Comparison of ENCODE assay signal across 15 cellular contexts in the genomic region with DNA sequence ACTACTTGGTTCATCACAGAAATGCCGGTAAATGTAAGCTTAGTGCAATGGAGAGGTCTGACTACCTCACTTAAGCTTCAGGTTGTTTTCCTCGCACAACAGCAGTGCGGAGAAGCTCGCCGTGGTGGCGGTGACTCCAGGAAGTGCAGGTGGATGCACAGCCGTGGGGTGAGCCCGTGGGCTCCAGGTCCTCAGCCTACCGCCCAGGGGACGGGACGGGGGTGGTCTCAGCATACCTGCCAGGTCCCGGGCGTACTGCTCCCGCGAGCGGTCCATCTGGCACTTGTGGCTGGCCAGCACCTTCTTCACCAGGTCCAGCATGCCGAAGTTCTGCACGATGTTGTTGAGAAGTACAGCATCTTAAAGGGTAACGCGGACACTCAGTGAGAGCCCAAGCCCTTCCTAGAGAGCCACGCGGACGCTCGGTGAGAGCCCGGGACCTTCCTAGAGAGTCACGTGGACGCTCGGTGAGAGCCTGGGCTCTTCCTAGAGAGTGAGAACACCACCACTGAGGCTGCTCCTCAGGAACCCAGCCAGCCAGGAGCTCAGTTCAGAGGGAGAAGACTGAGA. TPM values are rescaled to one million over a fixed set of nuclear protein-coding genes. Genes with fewer than 3 reads are reported as not detected.
DNase-seq lines count a peak whose midpoint lies in the region; ATAC-seq, FAIRE-seq and TF ChIP-seq lines count a peak whose summit lies in the region.
"Had no signal": no experiment of that assay in that cellular context is flagged by ENCODE, and none has a peak within 500 bp of the region (broad histone marks: within the 10 kb centered on the region; RNA-seq: fewer than 3 reads in every experiment).

No MANE protein-coding gene starts in this region.

- peak; percentile 72 for FAIRE-seq in HTR-8/SVneo (lab: Jason Lieb, UNC)
- FAIRE-seq in kidney (lab: Jason Lieb, UNC), result no peak

- H4K20me1 ChIP-seq in osteoblast (ENCODE audit: insufficient read depth, low read length) (peaks cover 15% of the 10 kb centered on the region), mammary epithelial cell (ENCODE audit: insufficient read depth, low read length) (no peaks in the 10 kb centered on the region)

- H3K9ac ChIP-seq in kidney (ENCODE audit: low read length in 2 of 2) (no peak overlapping the region), mammary epithelial cell (ENCODE audit: insufficient read depth, low read length) (no peak overlapping the region)
- H3K9ac ChIP-seq: BLaER1 treated with 17β-estradiol and CSF1 and Interleukin-3, amounts not matched to agents 10 nM and 100 nM had no signal

- TF ChIP-seq CTCF in RWPE2 (IDR thresholded peaks at IDR 0.05; ENCODE audit: poor library complexity, severe bottlenecking) (no peak), kidney (IDR thresholded peaks at IDR 0.05; ENCODE audit: borderline replicate concordance, extremely low read depth, insufficient read depth) (no peak), osteoblast (IDR thresholded peaks at IDR 0.05; ENCODE audit: extremely low read depth, low read depth, low read length) (no peak), mammary epithelial cell (conservative IDR thresholded peaks at IDR 0.05 in 1 of 2, IDR thresholded peaks at IDR 0.05 in 1 of 2; ENCODE audit: extremely low read depth in 1 of 2, insufficient read depth in 1 of 2, low read depth in 1 of 2, low read length in 2 of 2) (no peak)

- H3K4me3 ChIP-seq in RWPE2 (ENCODE audit: severe bottlenecking) (no peak overlapping the region), kidney (ENCODE audit: low read length in 2 of 2) (no peak overlapping the region), osteoblast (ENCODE audit: insufficient read depth, low read length) (no peak overlapping the region), mammary epithelial cell (replicated peaks in 1 of 3; ENCODE audit: insufficient read depth in 1 of 3, low read depth in 2 of 3, low read length in 3 of 3) (no peak overlapping the region)
- H3K4me3 ChIP-seq: BLaER1 treated with 17β-estradiol and CSF1 and Interleukin-3, amounts not matched to agents 10 nM and 100 nM had no signal

- no peaks in the 10 kb centered on the region for H3K27me3 ChIP-seq in RWPE2 (ENCODE audit: insufficient read depth, poor library complexity, severe bottlenecking)
- no peaks in the 10 kb centered on the region for H3K27me3 ChIP-seq in osteoblast (ENCODE audit: insufficient read depth, low read length)
- no peaks in the 10 kb centered on the region for H3K27me3 ChIP-seq in mammary epithelial cell (ENCODE audit: insufficient read depth, low read length)
- H3K27me3 ChIP-seq: BLaER1 treated with 17β-estradiol and CSF1 and Interleukin-3, amounts not matched to agents 10 nM and 100 nM had no signal

- DNase-seq in HTR-8/SVneo (ENCODE audit: insufficient read length, low spot score), result no peak
- peak; percentile 82 for DNase-seq in RWPE2 (ENCODE audit: low spot score)
- peak; percentile 66 for DNase-seq in kidney
- peak; percentile 63 for DNase-seq in osteoblast (ENCODE audit: insufficient read length, low spot score, missing footprints)
- no peak for DNase-seq in mammary epithelial cell
- DNase-seq: Calu3; CD8-positive, alpha-beta T cell; DMS79 treated with DMSO at 0.1 percent for 48 hours; GF-D8; HCEC 1CT had no signal

- in situ Hi-C loops in mammary epithelial cell (cut with MboI; ENCODE audit: low sequenced_read_pairs in 2 of 2), result no loop called here

- dilution Hi-C loops in mammary epithelial cell (cut with HindIII; ENCODE audit: low sequenced_read_pairs), result loop anchor here (5.0 to 10.0 kb wide), 3 partner anchors 57 to 553 kb away; a partner anchor contains a TSS

- intact Hi-C loops in kidney (cut with DNase I) (no loop called here), mammary epithelial cell (cut with micrococcal nuclease) (no loop called here)

- H3K9me3 ChIP-seq in RWPE2 (ENCODE audit: severe bottlenecking) (no peaks in the 10 kb centered on the region), kidney (ENCODE audit: control insufficient read depth in 1 of 2, low read length in 2 of 2) (no peaks in the 10 kb centered on the region), osteoblast (ENCODE audit: low read depth, low read length) (no peaks in the 10 kb centered on the region), mammary epithelial cell (replicated peaks; ENCODE audit: insufficient read depth, low read length) (no peaks in the 10 kb centered on the region)
- H3K9me3 ChIP-seq: BLaER1 treated with 17β-estradiol and CSF1 and Interleukin-3, amounts not matched to agents 10 nM and 100 nM had no signal

- no peak overlapping the region for H3K4me2 ChIP-seq in osteoblast (ENCODE audit: insufficient read depth, low read length)
- H3K4me2 ChIP-seq in mammary epithelial cell (ENCODE audit: insufficient read depth, low read depth, low read length), result no peak overlapping the region
- H3K4me2 ChIP-seq: BLaER1 treated with 17β-estradiol and CSF1 and Interleukin-3, amounts not matched to agents 10 nM and 100 nM had no signal

- H3K79me2 ChIP-seq in osteoblast (ENCODE audit: insufficient read depth, low read length), result no peaks in the 10 kb centered on the region
- H3K79me2 ChIP-seq in mammary epithelial cell (ENCODE audit: insufficient read depth, low read length), result no peaks in the 10 kb centered on the region

- CTCF ChIA-PET in mammary epithelial cell (lab: Charles Lee; ENCODE audit: low non-redundant PET), result no interaction called here

- H3K36me3 ChIP-seq in RWPE2 (ENCODE audit: low read depth) (peaks cover 20% of the 10 kb centered on the region), kidney (ENCODE audit: control insufficient read depth in 1 of 2, insufficient read depth in 2 of 2, low read length in 2 of 2) (peaks cover 10 to 26% of the 10 kb centered on the region in 2 donors), osteoblast (ENCODE audit: insufficient read depth, low read length) (peaks cover 39% of the 10 kb centered on the region), mammary epithelial cell (ENCODE audit: insufficient read depth, low read length) (peaks cover 4% of the 10 kb centered on the region)

- ATAC-seq in RWPE2 (ENCODE audit: low read depth) (no peak; the same call in 2 of the 3 replicates), GM19397 (IDR thresholded peaks at IDR 0.05; ENCODE audit: unreplicated experiment) (no peak), HG02938 (IDR thresholded peaks at IDR 0.05; ENCODE audit: unreplicated experiment) (no peak)
- ATAC-seq: CD8-positive, alpha-beta T cell had no signal

- H3K4me1 ChIP-seq in RWPE2 (ENCODE audit: insufficient read depth, poor library complexity, severe bottlenecking), result no peaks in the 10 kb centered on the region
- H3K4me1 ChIP-seq in kidney (ENCODE audit: control insufficient read depth in 1 of 2, insufficient read depth in 1 of 2, low read depth in 1 of 2, low read length in 2 of 2), result no peaks in the 10 kb centered on the region
- H3K4me1 ChIP-seq in osteoblast (ENCODE audit: insufficient read depth, low read length), result peaks cover 8% of the 10 kb centered on the region
- peaks cover 9% of the 10 kb centered on the region for H3K4me1 ChIP-seq in mammary epithelial cell (ENCODE audit: insufficient read depth, low read length)

- BruUV-seq in mammary epithelial cell (replicated peaks; lab: Mats Ljungman, UMichigan), result no TSS peak

- H3K27ac ChIP-seq in RWPE2 (ENCODE audit: poor library complexity, severe bottlenecking) (no peak overlapping the region), kidney (ENCODE audit: low read depth in 2 of 2, low read length in 2 of 2) (no peak overlapping the region), osteoblast (ENCODE audit: low read depth, low read length) (no peak overlapping the region), mammary epithelial cell (ENCODE audit: insufficient read depth, low read depth, low read length) (no peak overlapping the region)
- H3K27ac ChIP-seq: BLaER1 treated with 17β-estradiol and CSF1 and Interleukin-3, amounts not matched to agents 10 nM and 100 nM had no signal

- 98% methylated on average over 10 of the region's 28 CpGs for WGBS in mammary epithelial cell (ENCODE audit: low coverage, missing lambda C conversion rate)

- no peak overlapping the region for H2AFZ ChIP-seq in osteoblast (ENCODE audit: low read length)
- no peak overlapping the region for H2AFZ ChIP-seq in mammary epithelial cell (ENCODE audit: low read depth, low read length)

RNA-seq across cellular contexts. Expression of a gene that starts 17.8 kb away (rescaled TPM):
- total RNA-seq in kidney (40.7 TPM), osteoblast (23.3 and 27.5 TPM in 2 replicates), mammary epithelial cell (10 to 100 TPM; 19.0 to 27.7 TPM)
- polyA plus RNA-seq in kidney (ENCODE audit: insufficient read depth, low read depth, low replicate concordance) (3.2 TPM), mammary epithelial cell (5.0 TPM)
- polyA minus RNA-seq in mammary epithelial cell, result 39.5 TPM

RNA-seq across cellular contexts. Expression of a gene that starts 35.0 kb away (rescaled TPM):
- total RNA-seq in kidney (13.4 TPM), osteoblast (7.4 and 9.4 TPM in 2 replicates), mammary epithelial cell (10 to 100 TPM in 1 of 2 donors, 1 to 10 TPM in 1; 9.3 to 12.8 TPM)
- polyA plus RNA-seq in kidney (ENCODE audit: insufficient read depth, low read depth, low replicate concordance) (6.1 TPM), mammary epithelial cell (8.3 TPM)
- polyA minus RNA-seq in mammary epithelial cell, result 9.4 TPM

RNA-seq across cellular contexts. Expression of a gene that starts 37.9 kb away (rescaled TPM):
- total RNA-seq in kidney, result 1.6 TPM
- 0.47 TPM for polyA plus RNA-seq in kidney (ENCODE audit: insufficient read depth, low read depth, low replicate concordance)
- total RNA-seq in osteoblast, result under 0.01 TPM in 1 of 2 replicates, not detected in the other
- total RNA-seq in mammary epithelial cell, result under 1 TPM; under 0.01 to 0.45 TPM
- 0.60 TPM for polyA plus RNA-seq in mammary epithelial cell
- not detected for polyA minus RNA-seq in mammary epithelial cell
- total RNA-seq: Calu3, H4 had no signal

RNA-seq across cellular contexts. Expression of a gene that starts 44.3 kb away (rescaled TPM):
- total RNA-seq in kidney (0.38 TPM), osteoblast (not detected in 2 replicates), mammary epithelial cell (under 1 TPM in 1 of 2 donors, not detected in 1; under 0.01 TPM)
- polyA plus RNA-seq in kidney (ENCODE audit: insufficient read depth, low read depth, low replicate concordance) (not detected), mammary epithelial cell (0.16 TPM)
- not detected for polyA minus RNA-seq in mammary epithelial cell
- total RNA-seq: A172; Calu3; CD8-positive, alpha-beta T cell; H4 had no signal

RNA-seq across cellular contexts. Expression of a gene that starts 54.7 kb away (rescaled TPM):
- total RNA-seq in kidney (1.1 TPM), osteoblast (under 0.01 TPM in 1 of 2 replicates, not detected in the other), mammary epithelial cell (1 to 10 TPM in 1 of 2 donors, under 1 TPM in 1; 0.83 to 1.1 TPM)
- polyA plus RNA-seq in kidney (ENCODE audit: insufficient read depth, low read depth, low replicate concordance) (0.26 TPM), mammary epithelial cell (0.29 TPM)
- polyA minus RNA-seq in mammary epithelial cell, result 0.72 TPM
- total RNA-seq: H4 had no signal

Comparison
In these comparisons a context has a peak if more than half of its experiments do, and no peak if none do; other contexts are left out.
1. DNase-seq: peak in RWPE2 (single experiment), kidney (single experiment) and osteoblast (single experiment); none in HTR-8/SVneo (single experiment) and mammary epithelial cell (single experiment).